17 cellular contexts compared by ENCODE assay signal in genomic region chr7:74653686-74654181, GRCh38. TPM values are rescaled to one million over a fixed set of nuclear protein-coding genes. Genes with fewer than 3 reads are reported as not detected.
DNase-seq lines count a peak whose midpoint lies in the region; ATAC-seq and TF ChIP-seq lines count a peak whose summit lies in the region.
"Had no signal": no experiment of that assay in that cellular context is flagged by ENCODE, and none has a peak within 500 bp of the region (broad histone marks: within the 10 kb centered on the region; RNA-seq: fewer than 3 reads in every experiment).

No MANE protein-coding gene starts in this region.

- H3K4me1 Mint-ChIP-seq in stimulated activated naive CD8-positive, alpha-beta T cell treated with anti-CD3 and anti-CD28 coated beads, Interleukin-15, Interleukin-2, amounts not matched to agents 100 ng/mL and 50 ng/mL, for 24 hours (ENCODE audit: low read depth): peaks cover 59% of the 10 kb centered on the region
- H3K4me1 Mint-ChIP-seq in stimulated activated naive CD8-positive, alpha-beta T cell treated with anti-CD3 and anti-CD28 coated beads, Interleukin-15, amount 100 ng/mL, for 72 hours: peaks cover 61% of the 10 kb centered on the region
- peaks cover 43% of the 10 kb centered on the region for H3K4me1 Mint-ChIP-seq in brain

- no peak for TF ChIP-seq CTCF in brain (conservative IDR thresholded peaks at IDR 0.05)

- H3K27me3 Mint-ChIP-seq in stimulated activated naive CD8-positive, alpha-beta T cell treated with anti-CD3 and anti-CD28 coated beads, Interleukin-15, Interleukin-2, amounts not matched to agents 100 ng/mL and 50 ng/mL, for 24 hours: no peaks in the 10 kb centered on the region
- no peaks in the 10 kb centered on the region for H3K27me3 Mint-ChIP-seq in stimulated activated naive CD8-positive, alpha-beta T cell treated with anti-CD3 and anti-CD28 coated beads, Interleukin-15, amount 100 ng/mL, for 72 hours
- peaks cover 3% of the 10 kb centered on the region for H3K27me3 Mint-ChIP-seq in brain

- H3K4me3 Mint-ChIP-seq in stimulated activated naive CD8-positive, alpha-beta T cell treated with anti-CD3 and anti-CD28 coated beads, Interleukin-15, Interleukin-2, amounts not matched to agents 100 ng/mL and 50 ng/mL, for 24 hours: no peak overlapping the region
- no peak overlapping the region for H3K4me3 Mint-ChIP-seq in stimulated activated naive CD8-positive, alpha-beta T cell treated with anti-CD3 and anti-CD28 coated beads, Interleukin-15, amount 100 ng/mL, for 72 hours
- H3K4me3 Mint-ChIP-seq in brain: no peak overlapping the region
- H3K4me3 Mint-ChIP-seq: H9 had no signal

- no peak for DNase-seq in stimulated activated naive CD8-positive, alpha-beta T cell treated with anti-CD3 and anti-CD28 coated beads, Interleukin-15, amount 100 ng/mL, for 72 hours
- DNase-seq in mucosa of gallbladder (ENCODE audit: low spot score): peak; percentile 73
- no peak for DNase-seq in activated CD4-positive, alpha-beta T cell treated with anti-CD3 and anti-CD28 coated beads for 48 hours
- no peak for DNase-seq in activated T-cell treated with anti-CD3 and anti-CD28 coated beads for 4 hours
- DNase-seq in DMS153 (lab: John Stamatoyannopoulos, UW): no peak
- DNase-seq: C1 segment of cervical spinal cord, GF-D8, H9, MM.1S, NCI-H1092, NCI-H1436 treated with DMSO at 0.1 percent for 48 hours, NCI-H2029 treated with DMSO at 0.1 percent for 48 hours, NCI-H2171, NCI-H526 had no signal

- no peak for ATAC-seq in stimulated activated naive CD8-positive, alpha-beta T cell treated with anti-CD3 and anti-CD28 coated beads, Interleukin-15, amount 100 ng/mL, for 72 hours
- ATAC-seq in HG03457 (IDR thresholded peaks at IDR 0.05; ENCODE audit: unreplicated experiment): no peak

- H3K27ac Mint-ChIP-seq in stimulated activated naive CD8-positive, alpha-beta T cell treated with anti-CD3 and anti-CD28 coated beads, Interleukin-15, Interleukin-2, amounts not matched to agents 100 ng/mL and 50 ng/mL, for 24 hours: peak overlapping the region; percentile 66
- no peak overlapping the region for H3K27ac Mint-ChIP-seq in stimulated activated naive CD8-positive, alpha-beta T cell treated with anti-CD3 and anti-CD28 coated beads, Interleukin-15, amount 100 ng/mL, for 72 hours
- H3K27ac Mint-ChIP-seq in brain: peak overlapping the region in 4 of 5 experiments; percentile 45 to 77 (median 58)

- peaks cover 8% of the 10 kb centered on the region for H3K36me3 Mint-ChIP-seq in stimulated activated naive CD8-positive, alpha-beta T cell treated with anti-CD3 and anti-CD28 coated beads, Interleukin-15, Interleukin-2, amounts not matched to agents 100 ng/mL and 50 ng/mL, for 24 hours (ENCODE audit: low read depth)
- peaks cover 3% of the 10 kb centered on the region for H3K36me3 Mint-ChIP-seq in brain

- H3K9me3 Mint-ChIP-seq in stimulated activated naive CD8-positive, alpha-beta T cell treated with anti-CD3 and anti-CD28 coated beads, Interleukin-15, Interleukin-2, amounts not matched to agents 100 ng/mL and 50 ng/mL, for 24 hours: no peaks in the 10 kb centered on the region
- H3K9me3 Mint-ChIP-seq in stimulated activated naive CD8-positive, alpha-beta T cell treated with anti-CD3 and anti-CD28 coated beads, Interleukin-15, amount 100 ng/mL, for 72 hours: no peaks in the 10 kb centered on the region
- H3K9me3 Mint-ChIP-seq in brain: peaks cover 0 to 4% (median under 1%) of the 10 kb centered on the region in 5 experiments
- H3K9me3 Mint-ChIP-seq: H9 had no signal

RNA-seq across cellular contexts. Expression of gene GTF2I, which starts 3.8 kb away (rescaled TPM):
- 215 TPM for polyA plus RNA-seq in brain (ENCODE audit: insufficient read depth, low read depth, low replicate concordance)
- total RNA-seq in mucosa of gallbladder: 345 TPM

Comparison
In these comparisons a context has a peak if more than half of its experiments do, and no peak if none do; other contexts are left out.
1. H3K27ac Mint-ChIP-seq: peak in stimulated activated naive CD8-positive, alpha-beta T cell treated with anti-CD3 and anti-CD28 coated beads, Interleukin-15, Interleukin-2, amounts not matched to agents 100 ng/mL and 50 ng/mL, for 24 hours (single experiment) and brain (4 of 5); none in stimulated activated naive CD8-positive, alpha-beta T cell treated with anti-CD3 and anti-CD28 coated beads, Interleukin-15, amount 100 ng/mL, for 72 hours (0 of 2).